1 cellular context compared by ENCODE assay signal in the genomic region with DNA sequence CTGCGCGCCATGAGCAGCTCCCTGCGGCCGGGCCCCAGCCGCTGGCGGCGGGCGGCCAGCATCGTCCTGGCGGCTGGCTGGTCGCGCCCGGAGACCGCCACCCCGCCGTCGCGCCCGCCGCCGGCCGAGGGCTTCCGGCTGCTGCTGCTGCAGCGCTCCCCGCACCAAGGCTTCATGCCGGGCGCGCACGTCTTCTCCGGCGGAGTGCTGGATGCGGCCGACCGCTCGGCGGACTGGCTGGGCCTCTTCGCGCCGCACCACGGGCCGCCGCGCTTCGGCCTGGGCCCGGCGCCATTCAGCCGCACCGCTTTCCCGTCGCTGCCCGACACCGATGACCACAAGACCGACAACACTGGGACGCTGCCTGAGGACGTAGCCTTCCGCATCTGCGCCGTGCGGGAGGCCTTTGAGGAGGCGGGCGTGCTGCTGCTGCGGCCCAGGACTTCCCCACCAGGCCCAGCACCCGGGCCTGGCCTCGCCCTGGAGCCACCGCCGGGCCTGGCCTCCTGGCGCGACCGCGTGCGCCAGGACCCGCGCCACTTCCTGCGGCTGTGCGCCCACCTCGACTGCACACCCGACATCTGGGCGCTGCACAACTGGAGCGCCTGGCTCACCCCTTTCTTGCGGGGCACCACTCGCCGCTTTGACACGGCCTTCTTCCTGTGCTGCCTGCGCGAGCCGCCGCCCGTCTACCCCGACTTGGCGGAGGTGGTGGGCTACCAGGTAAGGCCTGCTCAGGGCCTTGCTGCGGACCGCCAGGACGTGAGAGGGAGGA.
A peak's percentile ranks its signal among the peaks of the same experiment; 100 is the strongest.
TF ChIP-seq lines count a peak whose summit lies in the region.

No MANE protein-coding gene starts in this region.

TF ChIP-seq in WTC11, 78 proteins besides CTCF, POLR2A, EP300 and RAD21 (continued from another document):
- TF ChIP-seq AFF4 (CRISPR knock-in tag; IDR thresholded peaks at IDR 0.05; ENCODE audit: borderline replicate concordance): no peak
- TF ChIP-seq, protein P1, sequence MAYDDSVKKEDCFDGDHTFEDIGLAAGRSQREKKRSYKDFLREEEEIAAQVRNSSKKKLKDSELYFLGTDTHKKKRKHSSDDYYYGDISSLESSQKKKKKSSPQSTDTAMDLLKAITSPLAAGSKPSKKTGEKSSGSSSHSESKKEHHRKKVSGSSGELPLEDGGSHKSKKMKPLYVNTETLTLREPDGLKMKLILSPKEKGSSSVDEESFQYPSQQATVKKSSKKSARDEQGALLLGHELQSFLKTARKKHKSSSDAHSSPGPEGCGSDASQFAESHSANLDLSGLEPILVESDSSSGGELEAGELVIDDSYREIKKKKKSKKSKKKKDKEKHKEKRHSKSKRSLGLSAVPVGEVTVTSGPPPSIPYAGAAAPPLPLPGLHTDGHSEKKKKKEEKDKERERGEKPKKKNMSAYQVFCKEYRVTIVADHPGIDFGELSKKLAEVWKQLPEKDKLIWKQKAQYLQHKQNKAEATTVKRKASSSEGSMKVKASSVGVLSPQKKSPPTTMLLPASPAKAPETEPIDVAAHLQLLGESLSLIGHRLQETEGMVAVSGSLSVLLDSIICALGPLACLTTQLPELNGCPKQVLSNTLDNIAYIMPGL (CRISPR knock-in tag; IDR thresholded peaks at IDR 0.05): peak; percentile 95
- TF ChIP-seq FOXK1 (CRISPR knock-in tag; IDR thresholded peaks at IDR 0.05): peak; percentile 75; the same call in 1 of the 2 replicates
- TF ChIP-seq MXD4 (CRISPR knock-in tag; IDR thresholded peaks at IDR 0.05; ENCODE audit: borderline replicate concordance): no peak
- TF ChIP-seq, protein P2, sequence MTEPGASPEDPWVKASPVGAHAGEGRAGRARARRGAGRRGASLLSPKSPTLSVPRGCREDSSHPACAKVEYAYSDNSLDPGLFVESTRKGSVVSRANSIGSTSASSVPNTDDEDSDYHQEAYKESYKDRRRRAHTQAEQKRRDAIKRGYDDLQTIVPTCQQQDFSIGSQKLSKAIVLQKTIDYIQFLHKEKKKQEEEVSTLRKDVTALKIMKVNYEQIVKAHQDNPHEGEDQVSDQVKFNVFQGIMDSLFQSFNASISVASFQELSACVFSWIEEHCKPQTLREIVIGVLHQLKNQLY (CRISPR knock-in tag; IDR thresholded peaks at IDR 0.05): no peak
- TF ChIP-seq ZNF263 (CRISPR knock-in tag; IDR thresholded peaks at IDR 0.05; ENCODE audit: low read depth): 0 out of 2 replicates have a peak, but pooled peaks have one; percentile 25
- TF ChIP-seq ARID4B (CRISPR knock-in tag; IDR thresholded peaks at IDR 0.05; ENCODE audit: borderline replicate concordance): peak; percentile 38; the same call in 1 of the 2 replicates
- no peak for TF ChIP-seq EMX1 (CRISPR knock-in tag; IDR thresholded peaks at IDR 0.05)
- TF ChIP-seq ZNF219 (CRISPR knock-in tag; IDR thresholded peaks at IDR 0.05; ENCODE audit: borderline replicate concordance): peak; percentile 52; the same call in 1 of the 2 replicates
- TF ChIP-seq E2F4 (CRISPR knock-in tag; IDR thresholded peaks at IDR 0.05; ENCODE audit: borderline replicate concordance, low read depth): peak; percentile 21; the same call in 1 of the 2 replicates
- TF ChIP-seq, protein P3, sequence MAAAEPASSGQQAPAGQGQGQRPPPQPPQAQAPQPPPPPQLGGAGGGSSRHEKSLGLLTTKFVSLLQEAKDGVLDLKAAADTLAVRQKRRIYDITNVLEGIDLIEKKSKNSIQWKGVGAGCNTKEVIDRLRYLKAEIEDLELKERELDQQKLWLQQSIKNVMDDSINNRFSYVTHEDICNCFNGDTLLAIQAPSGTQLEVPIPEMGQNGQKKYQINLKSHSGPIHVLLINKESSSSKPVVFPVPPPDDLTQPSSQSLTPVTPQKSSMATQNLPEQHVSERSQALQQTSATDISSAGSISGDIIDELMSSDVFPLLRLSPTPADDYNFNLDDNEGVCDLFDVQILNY (CRISPR knock-in tag; IDR thresholded peaks at IDR 0.05): peak; percentile 67
